1 cellular context compared by ENCODE assay signal in genomic region chr12:130754234-130755001, GRCh38.
A peak's percentile ranks its signal among the peaks of the same experiment; 100 is the strongest.
TF ChIP-seq lines count a peak whose summit lies in the region.

No MANE protein-coding gene starts in this region.

TF ChIP-seq in HepG2, 621 proteins besides CTCF, POLR2A, EP300 and RAD21 (continued from another document and continues in another):
- no peak for TF ChIP-seq ZBTB10 (CRISPR knock-in tag; IDR thresholded peaks at IDR 0.05; ENCODE audit: borderline replicate concordance)
- no peak for TF ChIP-seq DR1 (CRISPR knock-in tag; IDR thresholded peaks at IDR 0.05)
- TF ChIP-seq HMGXB4 (CRISPR knock-in tag; IDR thresholded peaks at IDR 0.05; ENCODE audit: borderline replicate concordance in 1 of 2, low read depth in 1 of 2) = no peak
- no peak for TF ChIP-seq ZNF747 (CRISPR knock-in tag; IDR thresholded peaks at IDR 0.05; ENCODE audit: borderline replicate concordance)
- peak; percentile 52; the same call in 1 of the 2 replicates for TF ChIP-seq BORCS8-MEF2B (CRISPR knock-in tag; IDR thresholded peaks at IDR 0.05)
- TF ChIP-seq PPARG (CRISPR knock-in tag; conservative IDR thresholded peaks at IDR 0.05) = no peak
- TF ChIP-seq NR2F1 (CRISPR knock-in tag; IDR thresholded peaks at IDR 0.05) = no peak
- TF ChIP-seq GPBP1L1 (CRISPR knock-in tag; IDR thresholded peaks at IDR 0.05) = no peak
- TF ChIP-seq TAF1 (CRISPR knock-in tag; IDR thresholded peaks at IDR 0.05) = no peak
- TF ChIP-seq ZNF766 (CRISPR knock-in tag; IDR thresholded peaks at IDR 0.05; ENCODE audit: borderline replicate concordance) = no peak
- no peak for TF ChIP-seq NKX3-1 (CRISPR knock-in tag; IDR thresholded peaks at IDR 0.05)
- TF ChIP-seq TRIM22 (IDR thresholded peaks at IDR 0.05) = 0 out of 2 replicates have a peak, but pooled peaks have one; percentile 49
- peak; percentile 71 for TF ChIP-seq GABPA (IDR thresholded peaks at IDR 0.05; ENCODE audit: low read depth, low read length)
- TF ChIP-seq GABPA (CRISPR knock-in tag; IDR thresholded peaks at IDR 0.05; ENCODE audit: low read depth) = peak; percentile 95
- no peak for TF ChIP-seq HMG20A (CRISPR knock-in tag; IDR thresholded peaks at IDR 0.05; ENCODE audit: borderline replicate concordance)
- TF ChIP-seq ZBTB20 (CRISPR knock-in tag; IDR thresholded peaks at IDR 0.05; ENCODE audit: borderline replicate concordance, low read depth) = no peak
- TF ChIP-seq CHD2 (IDR thresholded peaks at IDR 0.05; ENCODE audit: low read depth, low read length) = no peak
- TF ChIP-seq ATF7 (IDR thresholded peaks at IDR 0.05) = peak; percentile 38; the same call in 1 of the 2 replicates
- TF ChIP-seq ATF7 (CRISPR knock-in tag; IDR thresholded peaks at IDR 0.05) = no peak
- no peak for TF ChIP-seq RCOR2 (CRISPR knock-in tag; IDR thresholded peaks at IDR 0.05)
- TF ChIP-seq DNMT3B (CRISPR knock-in tag; conservative IDR thresholded peaks at IDR 0.05) = no peak
- no peak for TF ChIP-seq HCFC1 (IDR thresholded peaks at IDR 0.05; ENCODE audit: low read depth, low read length)
- TF ChIP-seq ZBTB21 (CRISPR knock-in tag; IDR thresholded peaks at IDR 0.05) = no peak
- no peak for TF ChIP-seq MTA3 (CRISPR knock-in tag; IDR thresholded peaks at IDR 0.05)
- TF ChIP-seq GLI4 (CRISPR knock-in tag; IDR thresholded peaks at IDR 0.05; ENCODE audit: borderline replicate concordance) = no peak
- no peak for TF ChIP-seq ZNF276 (CRISPR knock-in tag; IDR thresholded peaks at IDR 0.05; ENCODE audit: low read depth)
- no peak for TF ChIP-seq PBX3 (CRISPR knock-in tag; IDR thresholded peaks at IDR 0.05; ENCODE audit: borderline replicate concordance)
- no peak for TF ChIP-seq HNF1A (IDR thresholded peaks at IDR 0.05; ENCODE audit: low read depth)
- TF ChIP-seq HNF1A (CRISPR knock-in tag; IDR thresholded peaks at IDR 0.05; ENCODE audit: borderline replicate concordance) = no peak
- TF ChIP-seq ETV6 (CRISPR knock-in tag; conservative IDR thresholded peaks at IDR 0.05) = peak; percentile 98
- no peak for TF ChIP-seq GPN1 (CRISPR knock-in tag; IDR thresholded peaks at IDR 0.05; ENCODE audit: borderline replicate concordance)
- TF ChIP-seq FOSL1 (CRISPR knock-in tag; IDR thresholded peaks at IDR 0.05; ENCODE audit: borderline replicate concordance) = no peak
- no peak for TF ChIP-seq HOXA5 (CRISPR knock-in tag; IDR thresholded peaks at IDR 0.05)
- no peak for TF ChIP-seq ZFP36 (IDR thresholded peaks at IDR 0.05; ENCODE audit: borderline replicate concordance, low read depth, low read length, partially characterized antibody)
- no peak for TF ChIP-seq FOXO1 (CRISPR knock-in tag; IDR thresholded peaks at IDR 0.05)
- no peak for TF ChIP-seq PBX2 (CRISPR knock-in tag; IDR thresholded peaks at IDR 0.05)
- TF ChIP-seq ELF4 (CRISPR knock-in tag; IDR thresholded peaks at IDR 0.05; ENCODE audit: borderline replicate concordance) = peak; percentile 59; the same call in 1 of the 2 replicates
- no peak for TF ChIP-seq GLMP (CRISPR knock-in tag; IDR thresholded peaks at IDR 0.05; ENCODE audit: borderline replicate concordance)
- TF ChIP-seq SMAD9 (CRISPR knock-in tag; IDR thresholded peaks at IDR 0.05) = no peak
- TF ChIP-seq ZNF136 (CRISPR knock-in tag; IDR thresholded peaks at IDR 0.05; ENCODE audit: low read depth) = no peak
- no peak for TF ChIP-seq ATF2 (CRISPR knock-in tag; IDR thresholded peaks at IDR 0.05)
- TF ChIP-seq SIX1 (CRISPR knock-in tag; IDR thresholded peaks at IDR 0.05; ENCODE audit: borderline replicate concordance) = no peak
- no peak for TF ChIP-seq HNF4A (CRISPR knock-in tag; IDR thresholded peaks at IDR 0.05)
- TF ChIP-seq FOSL2 (CRISPR knock-in tag; IDR thresholded peaks at IDR 0.05) = no peak
- TF ChIP-seq TMF1 (CRISPR knock-in tag; IDR thresholded peaks at IDR 0.05; ENCODE audit: low read depth) = no peak
- no peak for TF ChIP-seq ZNF337 (CRISPR knock-in tag; IDR thresholded peaks at IDR 0.05; ENCODE audit: borderline replicate concordance, low read depth)
